ENCODE assay signal across 25 cellular contexts in the genomic region with DNA sequence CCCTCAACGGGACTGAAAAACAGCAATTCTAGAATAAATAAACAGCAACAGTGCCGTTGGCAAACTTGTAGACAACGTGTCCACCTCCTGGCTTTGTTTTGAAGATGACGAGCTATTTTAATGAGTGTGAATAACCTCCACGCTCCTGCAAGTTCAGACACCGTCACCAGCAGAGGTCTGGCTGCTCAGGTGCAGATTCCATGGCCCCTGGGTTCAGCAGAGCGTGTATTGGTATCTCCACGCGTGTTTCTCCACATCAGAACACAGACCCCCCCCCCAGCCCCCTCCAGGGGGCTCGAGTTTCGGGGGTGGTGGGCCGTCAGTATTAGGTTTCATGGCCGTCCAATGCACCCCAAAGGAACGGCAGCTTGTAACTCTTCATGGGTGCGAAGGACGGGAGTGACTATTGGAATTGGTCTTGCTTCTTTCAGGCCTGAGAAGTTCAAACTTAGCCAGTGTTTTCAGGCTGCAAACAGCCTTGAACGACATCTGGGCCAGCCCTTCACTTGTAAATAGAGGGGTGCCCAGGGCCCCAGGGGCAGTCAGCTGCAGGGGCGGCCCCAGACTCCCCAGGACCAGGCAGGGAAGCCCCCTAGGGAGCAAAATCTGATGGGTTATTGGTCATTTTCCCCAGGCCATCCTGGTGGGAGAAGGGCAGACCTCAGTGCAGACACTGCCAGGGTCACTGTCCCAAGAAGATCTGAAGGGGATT.
"Had no signal": no experiment of that assay in that cellular context is flagged by ENCODE, and none has a peak within 500 bp of the region (broad histone marks: within the 10 kb centered on the region; RNA-seq: fewer than 3 reads in every experiment).

No MANE protein-coding gene starts in this region.

- H3K9me3 Mint-ChIP-seq: activated CD4-positive, alpha-beta memory T cell treated with anti-CD3 and anti-CD28 coated beads for 36 hours; activated CD4-positive, alpha-beta T cell treated with anti-CD3 and anti-CD28 coated beads, Interleukin-2, amount 10 ng/mL, durations not matched to agents 7 days and 5 days; activated naive CD4-positive, alpha-beta T cell treated with anti-CD3 and anti-CD28 coated beads, Interleukin-2, amount 50 U/mL, for 72 hours; activated naive CD8-positive, alpha-beta T cell treated with anti-CD3 and anti-CD28 coated beads, Interleukin-2, amount 50 U/mL, for 24 hours; activated T-helper 17 cell treated with anti-CD3 and anti-CD28 coated beads, Interleukin-2, amount 50 U/mL, for 72 hours had no signal

- H3K4me1 Mint-ChIP-seq: activated CD4-positive, alpha-beta T cell treated with anti-CD3 and anti-CD28 coated beads, Interleukin-2, amount 10 ng/mL, durations not matched to agents 7 days and 5 days; activated naive CD8-positive, alpha-beta T cell treated with anti-CD3 and anti-CD28 coated beads, Interleukin-2, amount 50 U/mL, for 24 hours; activated T-helper 17 cell treated with anti-CD3 and anti-CD28 coated beads, Interleukin-2, amount 50 U/mL, for 72 hours had no signal

- ATAC-seq: activated naive CD4-positive, alpha-beta T cell treated with anti-CD3 and anti-CD28 coated beads, Interleukin-2, amount 50 U/mL, for 72 hours; activated naive CD8-positive, alpha-beta T cell treated with anti-CD3 and anti-CD28 coated beads, Interleukin-2, amount 50 U/mL, for 24 hours; activated T-helper 17 cell treated with anti-CD3 and anti-CD28 coated beads, Interleukin-2, amount 50 U/mL, for 72 hours had no signal

- H3K27ac Mint-ChIP-seq: activated CD4-positive, alpha-beta memory T cell treated with anti-CD3 and anti-CD28 coated beads for 36 hours; activated CD4-positive, alpha-beta T cell treated with anti-CD3 and anti-CD28 coated beads, Interleukin-2, amount 10 ng/mL, durations not matched to agents 7 days and 5 days; activated naive CD4-positive, alpha-beta T cell treated with anti-CD3 and anti-CD28 coated beads, Interleukin-2, amount 50 U/mL, for 72 hours; activated naive CD8-positive, alpha-beta T cell treated with anti-CD3 and anti-CD28 coated beads, Interleukin-2, amount 50 U/mL, for 24 hours; activated T-helper 17 cell treated with anti-CD3 and anti-CD28 coated beads, Interleukin-2, amount 50 U/mL, for 72 hours had no signal

- H3K4me3 ChIP-seq: SJCRH30 had no signal

- H3K9me3 ChIP-seq: SJCRH30, SK-N-SH had no signal

- H3K27me3 ChIP-seq: brain microvascular endothelial cell had no signal

- DNase-seq: activated CD4-positive, alpha-beta memory T cell treated with anti-CD3 and anti-CD28 coated beads for 36 hours; activated CD4-positive, alpha-beta T cell treated with anti-CD3 and anti-CD28 coated beads, Interleukin-2, amount 10 ng/mL, durations not matched to agents 7 days and 5 days; activated CD4-positive, CD25-positive, alpha-beta regulatory T cell; activated naive CD4-positive, alpha-beta T cell treated with Interleukin-2 at 50 U/mL for 16 hours; activated naive CD8-positive, alpha-beta T cell treated with anti-CD3 and anti-CD28 coated beads, Interleukin-2, amount 50 U/mL, for 24 hours; activated T-cell treated with anti-CD3 and anti-CD28 coated beads for 4 hours; activated T-cell treated with anti-CD3 and anti-CD28 coated beads, Interleukin-2, amount 50 U/mL, for 48 hours; amniotic stem cell; brain microvascular endothelial cell; Karpas-422; MM.1S; NCI-H1105; NCI-H1436; NCI-H1694 treated with DMSO at 0.1 percent for 48 hours; NCI-H2029 treated with DMSO at 0.1 percent for 48 hours; NCI-H345; NCI-H510A; NCI-H526 treated with DMSO at 0.1 percent for 48 hours; NCI-H82; Right ventricle myocardium superior; SJCRH30; SK-N-SH had no signal

- H3K36me3 ChIP-seq: brain microvascular endothelial cell, SJCRH30 had no signal

- H3K36me3 Mint-ChIP-seq: activated CD4-positive, alpha-beta memory T cell treated with anti-CD3 and anti-CD28 coated beads for 36 hours; activated naive CD4-positive, alpha-beta T cell treated with anti-CD3 and anti-CD28 coated beads, Interleukin-2, amount 50 U/mL, for 72 hours had no signal

- H3K4me3 Mint-ChIP-seq: activated CD4-positive, alpha-beta memory T cell treated with anti-CD3 and anti-CD28 coated beads for 36 hours; activated CD4-positive, alpha-beta T cell treated with anti-CD3 and anti-CD28 coated beads, Interleukin-2, amount 10 ng/mL, durations not matched to agents 7 days and 5 days; activated naive CD8-positive, alpha-beta T cell treated with anti-CD3 and anti-CD28 coated beads, Interleukin-2, amount 50 U/mL, for 24 hours; activated T-helper 17 cell treated with anti-CD3 and anti-CD28 coated beads, Interleukin-2, amount 50 U/mL, for 72 hours had no signal

- H3K9ac ChIP-seq: SK-N-SH had no signal

- H3K27me3 Mint-ChIP-seq: activated CD4-positive, alpha-beta memory T cell treated with anti-CD3 and anti-CD28 coated beads for 36 hours; activated CD4-positive, alpha-beta T cell treated with anti-CD3 and anti-CD28 coated beads, Interleukin-2, amount 10 ng/mL, durations not matched to agents 7 days and 5 days; activated naive CD8-positive, alpha-beta T cell treated with anti-CD3 and anti-CD28 coated beads, Interleukin-2, amount 50 U/mL, for 24 hours; activated T-helper 17 cell treated with anti-CD3 and anti-CD28 coated beads, Interleukin-2, amount 50 U/mL, for 72 hours had no signal

- H3K27ac ChIP-seq: brain microvascular endothelial cell, SJCRH30, VCaP had no signal

- H3K4me2 ChIP-seq: SK-N-SH had no signal
